ENCODE assay signal across 24 cellular contexts in the genomic region with DNA sequence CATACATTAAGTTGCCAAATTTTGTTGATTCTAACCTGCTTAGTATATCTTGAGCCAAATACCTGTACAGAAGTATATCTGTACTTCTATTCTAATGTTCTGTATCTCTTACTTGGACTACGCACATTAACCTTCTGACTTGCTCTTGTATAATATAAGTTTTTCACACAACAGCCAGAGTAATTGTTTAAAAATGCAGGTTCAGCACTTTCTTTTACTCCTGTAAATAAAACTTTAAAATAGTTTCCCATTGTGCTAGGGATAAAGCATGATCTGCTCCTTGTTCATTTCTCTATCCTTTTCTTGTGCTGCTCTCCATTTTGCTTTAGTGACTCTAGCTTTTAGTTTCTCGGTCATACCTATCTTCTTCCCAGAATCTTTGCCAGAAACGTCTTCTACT. TPM values are rescaled to one million over a fixed set of nuclear protein-coding genes. Genes with fewer than 3 reads are reported as not detected.
DNase-seq lines count a peak whose midpoint lies in the region; ATAC-seq, FAIRE-seq and TF ChIP-seq lines count a peak whose summit lies in the region.
"Had no signal": no experiment of that assay in that cellular context is flagged by ENCODE, and none has a peak within 500 bp of the region (broad histone marks: within the 10 kb centered on the region; RNA-seq: fewer than 3 reads in every experiment).

No MANE protein-coding gene starts in this region.

- WGBS in HepG2 (ENCODE audit: low lambda C conversion rate), result 52% methylated on average over 3 of the region's 3 CpGs
- WGBS in right lobe of liver (ENCODE audit: insufficient coverage, low coverage, low lambda C conversion rate, missing lambda C conversion rate), result 77% methylated on average over 3 of the region's 3 CpGs
- 90% methylated on average over 2 of the region's 3 CpGs; no CpG with 5 or more reads in 1 of the 2 experiments for WGBS in IMR-90 (ENCODE audit: extremely low coverage in 2 of 2, insufficient read length in 1 of 2), 2 experiments

- DNase-seq in HepG2 (ENCODE audit: low spot score) (no peak), right lobe of liver (no peak), IMR-90 (no peak), anterior cingulate cortex (lab: John Stamatoyannopoulos, UW) (no peak), T-helper 2 cell (no peak)
- DNase-seq: ACHN; BE2C; C1 segment of cervical spinal cord; CD4-positive, alpha-beta memory T cell; CD4-positive, CD25-positive, alpha-beta regulatory T cell; CD8-positive, alpha-beta memory T cell; COR-L47; DMS 273 treated with DMSO at 0.1 percent for 48 hours; DMS153; DMS53; DMS79; DND-41; EL; GDM1 had no signal

- H3K23ac ChIP-seq in IMR-90 (ENCODE audit: low read depth, low read length), result no peak overlapping the region

- TF ChIP-seq EP300 in HepG2 (IDR thresholded peaks at IDR 0.05; ENCODE audit: low read depth in 2 of 2, low read length in 2 of 2) (no peak), HepG2 (CRISPR knock-in tag; IDR thresholded peaks at IDR 0.05; ENCODE audit: borderline replicate concordance) (no peak)

- no peak overlapping the region for H3K56ac ChIP-seq in IMR-90 (ENCODE audit: extremely low read depth, insufficient read depth, low read length)

- intact Hi-C loops in HepG2 (cut with micrococcal nuclease; ENCODE audit: unreplicated experiment), result no loop called here
- intact Hi-C loops in right lobe of liver (cut with DNase I), result no loop called here
- intact Hi-C loops in IMR-90 (cut with micrococcal nuclease), result no loop called here

- H3K4ac ChIP-seq in IMR-90 (ENCODE audit: low read depth, low read length), result no peak overlapping the region

- no peak overlapping the region for H4K8ac ChIP-seq in IMR-90 (ENCODE audit: low read depth in 2 of 2, low read length in 2 of 2)

- H3K4me1 ChIP-seq in HepG2 (ENCODE audit: insufficient read depth, low read length) (no peaks in the 10 kb centered on the region), right lobe of liver (no peaks in the 10 kb centered on the region), IMR-90 (ENCODE audit: control insufficient read depth, insufficient read depth, low read length) (no peaks in the 10 kb centered on the region)
- H3K4me1 ChIP-seq: BLaER1 had no signal

- H4K5ac ChIP-seq in IMR-90 (ENCODE audit: low read depth, low read length), result no peak overlapping the region

- no peaks in the 10 kb centered on the region for H3K79me2 ChIP-seq in HepG2 (ENCODE audit: insufficient read depth, low read length)

- H3K9me3 ChIP-seq in HepG2 (ENCODE audit: low read length), result no peaks in the 10 kb centered on the region
- H3K9me3 ChIP-seq in right lobe of liver, result no peaks in the 10 kb centered on the region
- H3K9me3 ChIP-seq in IMR-90 (ENCODE audit: control insufficient read depth, insufficient read depth, low read length), result no peaks in the 10 kb centered on the region
- H3K9me3 ChIP-seq: BE2C, BLaER1 had no signal

- no peak overlapping the region for H2BK15ac ChIP-seq in IMR-90 (ENCODE audit: low read depth, low read length)

- POLR2A ChIA-PET in HepG2 (lab: Yijun Ruan, JAX), result no interaction called here
- POLR2A ChIA-PET in IMR-90 (lab: Charles Lee; ENCODE audit: unreplicated experiment), result no interaction called here

- no peak overlapping the region for H2BK5ac ChIP-seq in IMR-90 (ENCODE audit: low read depth, low read length, poor library complexity, severe bottlenecking)

- H3K27ac ChIP-seq in HepG2 (ENCODE audit: extremely low read length, insufficient read depth, low read length) (no peak overlapping the region), right lobe of liver (no peak overlapping the region), IMR-90 (ENCODE audit: insufficient read depth, low read length) (no peak overlapping the region)
- H3K27ac ChIP-seq: 22Rv1, BLaER1 had no signal

- no peak overlapping the region for H4K91ac ChIP-seq in IMR-90 (ENCODE audit: insufficient read depth, low read depth, low read length)

- no peak overlapping the region for H3K4me3 ChIP-seq in HepG2 (replicated peaks in 1 of 3; ENCODE audit: insufficient read depth in 1 of 3, low read depth in 2 of 3, low read length in 3 of 3)
- no peak overlapping the region for H3K4me3 ChIP-seq in right lobe of liver
- no peak overlapping the region for H3K4me3 ChIP-seq in IMR-90 (ENCODE audit: insufficient read depth, low read depth, low read length)
- H3K4me3 ChIP-seq: BLaER1, GM12878 had no signal

- CTCF ChIA-PET in HepG2 (lab: Yijun Ruan, JAX; ENCODE audit: low intra/inter-chr PET ratio, low total read pairs) (no interaction called here), IMR-90 (lab: Yijun Ruan, JAX) (interaction anchor here (0.9 kb wide), 1 partner anchor 48 kb away, joined by 3 read pairs; a partner anchor contains a TSS)

- H2BK120ac ChIP-seq in IMR-90 (ENCODE audit: low read depth, low read length), result no peak overlapping the region

- TF ChIP-seq POLR2A in HepG2 (IDR thresholded peaks at IDR 0.05; ENCODE audit: insufficient read depth in 1 of 2, low read depth in 2 of 2, low read length in 2 of 2) (no peak), right lobe of liver (IDR thresholded peaks at IDR 0.05) (no peak), IMR-90 (IDR thresholded peaks at IDR 0.05; ENCODE audit: low read depth, low read length) (no peak)

- H4K20me1 ChIP-seq in HepG2 (ENCODE audit: insufficient read depth, low read length), result no peaks in the 10 kb centered on the region
- H4K20me1 ChIP-seq in IMR-90 (ENCODE audit: insufficient read depth, low read length), result no peaks in the 10 kb centered on the region
- H4K20me1 ChIP-seq: BLaER1 had no signal

- in situ Hi-C loops in HepG2 (cut with HindIII; ENCODE audit: extremely low pct_ligation_motif_present, low pct_unique_long_range_greater_than_20kb), result no loop called here
- in situ Hi-C loops in IMR-90 (cut with MboI; ENCODE audit: low sequenced_read_pairs), result no loop called here

- H2AFZ ChIP-seq in HepG2 (ENCODE audit: low read length) (no peak overlapping the region), IMR-90 (replicated peaks; ENCODE audit: low read length, poor library complexity) (no peak overlapping the region)

- BruUV-seq in HepG2 (replicated peaks; lab: Mats Ljungman, UMichigan) (no TSS peak), IMR-90 (replicated peaks; lab: Mats Ljungman, UMichigan) (no TSS peak)

- no peaks in the 10 kb centered on the region for H3K79me1 ChIP-seq in IMR-90 (ENCODE audit: low read depth in 1 of 2, low read length in 2 of 2)

- no peak overlapping the region for H3K14ac ChIP-seq in IMR-90 (replicated peaks; ENCODE audit: low read depth, low read length)

- no peak overlapping the region for H2BK20ac ChIP-seq in IMR-90 (ENCODE audit: low read depth, low read length)

- no peak overlapping the region for H2AK9ac ChIP-seq in IMR-90 (replicated peaks; ENCODE audit: low read depth, low read length, poor library complexity)

- no peaks in the 10 kb centered on the region for H3K27me3 ChIP-seq in HepG2 (ENCODE audit: control insufficient read depth in 1 of 2, insufficient read depth in 2 of 2, low read length in 2 of 2)
- no peaks in the 10 kb centered on the region for H3K27me3 ChIP-seq in right lobe of liver
- H3K27me3 ChIP-seq in IMR-90 (ENCODE audit: control insufficient read depth, insufficient read depth, low read length), result no peaks in the 10 kb centered on the region
- H3K27me3 ChIP-seq: BE2C, BLaER1 had no signal

- H3K36me3 ChIP-seq in HepG2 (replicated peaks in 1 of 2; ENCODE audit: control insufficient read depth in 1 of 2, insufficient read depth in 2 of 2, low read length in 2 of 2) (no peaks in the 10 kb centered on the region), right lobe of liver (no peaks in the 10 kb centered on the region), IMR-90 (ENCODE audit: control insufficient read depth, insufficient read depth, low read length) (no peaks in the 10 kb centered on the region)
- H3K36me3 ChIP-seq: BE2C, BLaER1 had no signal

- FAIRE-seq in HepG2 (lab: Jason Lieb, UNC), result no peak
- FAIRE-seq: GM12878, GM12892, GM18507 had no signal

- H3K18ac ChIP-seq in IMR-90 (ENCODE audit: low read depth, low read length), result no peak overlapping the region

- H2AK5ac ChIP-seq in IMR-90 (ENCODE audit: low read depth, low read length), result no peak overlapping the region

- no peaks in the 10 kb centered on the region for H3K9me1 ChIP-seq in IMR-90 (ENCODE audit: insufficient read depth, low read length)

- no peak overlapping the region for H3K4me2 ChIP-seq in HepG2 (ENCODE audit: low read depth, low read length)
- no peak overlapping the region for H3K4me2 ChIP-seq in IMR-90 (ENCODE audit: low read depth, low read length)
- H3K4me2 ChIP-seq: BLaER1 had no signal

- TF ChIP-seq CTCF in HepG2 (CRISPR knock-in tag; IDR thresholded peaks at IDR 0.05) (no peak), right lobe of liver (IDR thresholded peaks at IDR 0.05) (no peak), IMR-90 (conservative IDR thresholded peaks at IDR 0.05; ENCODE audit: low read depth, low read length) (no peak)

- ATAC-seq in HepG2 (no peak), right lobe of liver (no peak), IMR-90 (ENCODE audit: low read depth) (no peak)
- ATAC-seq: GM12878 had no signal

- TF ChIP-seq RAD21 in HepG2 (CRISPR knock-in tag; IDR thresholded peaks at IDR 0.05), result no peak
- no peak for TF ChIP-seq RAD21 in IMR-90 (IDR thresholded peaks at IDR 0.05; ENCODE audit: low read length)

- H3K9ac ChIP-seq in HepG2 (ENCODE audit: insufficient read depth, low read depth, low read length) (no peak overlapping the region), IMR-90 (ENCODE audit: low read depth, low read length) (no peak overlapping the region)
- H3K9ac ChIP-seq: BLaER1 had no signal

- dilution Hi-C loops in IMR-90 (cut with HindIII; ENCODE audit: low sequenced_read_pairs, unreplicated experiment), result no loop called here

RNA-seq across cellular contexts. Expression of a gene that starts 48.3 kb away (rescaled TPM):
- total RNA-seq in HepG2 (2016; rRNA removed; fragmentation: Illumina TruSeq; extraction: Trizol) (0.66 and 1.2 TPM in 2 replicates), right lobe of liver (1 to 10 TPM; 1.0 to 3.4 (median 1.5) TPM), IMR-90 (2012; rRNA removed) (21.0 and 25.3 TPM in 2 replicates)
- total RNA-seq in HepG2 (2016; cell fraction: cytosol; rRNA removed; fragmentation: Illumina TruSeq; extraction: Trizol; ENCODE audit: low read depth), result 0.26 and 0.91 TPM in 2 replicates
- 0.76 and 0.83 TPM in 2 replicates for total RNA-seq in HepG2 (2016; cell fraction: insoluble cytoplasmic fraction; rRNA removed; fragmentation: Illumina TruSeq; extraction: Trizol)
- 0.40 and 0.41 TPM in 2 replicates for total RNA-seq in HepG2 (2016; cell fraction: membrane; rRNA removed; fragmentation: Illumina TruSeq; extraction: Trizol)
- 1.5 and 1.8 TPM in 2 replicates for total RNA-seq in HepG2 (2016; cell fraction: nucleus; rRNA removed; fragmentation: Illumina TruSeq; extraction: Trizol)
- polyA plus RNA-seq in HepG2 (2011; rRNA removed) (0.49 and 0.69 TPM in 2 replicates), IMR-90 (2012; rRNA removed) (4.3 and 5.7 TPM in 2 replicates)
- 0.07 and 0.28 TPM in 2 replicates for polyA plus RNA-seq in HepG2 (2011; cell fraction: cytosol; rRNA removed)
- 0.80 and 1.0 TPM in 2 replicates for polyA plus RNA-seq in HepG2 (2011; cell fraction: nucleus; rRNA removed)
- polyA plus RNA-seq in HepG2 (2012), result 0.32 and 0.62 TPM in 2 replicates
- 0.09 TPM in 1 of 2 replicates, not detected in the other for polyA plus RNA-seq in HepG2 (2016; cell fraction: cytosol; fragmentation: Illumina TruSeq; extraction: Trizol; ENCODE audit: low read depth)
- 0.58 and 0.74 TPM in 2 replicates for polyA plus RNA-seq in HepG2 (2016; cell fraction: insoluble cytoplasmic fraction; fragmentation: Illumina TruSeq; extraction: Trizol; ENCODE audit: low read depth)
- 0.15 and 0.16 TPM in 2 replicates for polyA plus RNA-seq in HepG2 (2016; cell fraction: membrane; fragmentation: Illumina TruSeq; extraction: Trizol; ENCODE audit: low read depth)
- 0.94 and 0.96 TPM in 2 replicates for polyA plus RNA-seq in HepG2 (2016; cell fraction: nucleus; fragmentation: Illumina TruSeq; extraction: Trizol; ENCODE audit: insufficient read depth, low read depth)
- polyA minus RNA-seq in HepG2 (2011; rRNA and poly(A)+ RNA removed; ENCODE audit: low replicate concordance), result 0.10 and 4.5 TPM in 2 replicates
- polyA minus RNA-seq in HepG2 (2011; cell fraction: cytosol; rRNA and poly(A)+ RNA removed), result 0.20 and 0.35 TPM in 2 replicates
- 2.4 and 2.5 TPM in 2 replicates for polyA minus RNA-seq in HepG2 (2011; cell fraction: nucleus; rRNA and poly(A)+ RNA removed)
- polyA plus RNA-seq in IMR-90 (2012; cell fraction: cytosol; rRNA removed), result 1.2 and 1.4 TPM in 2 replicates
- 1.4 and 17.0 TPM in 2 replicates for polyA plus RNA-seq in IMR-90 (2012; cell fraction: nucleus; rRNA removed; ENCODE audit: low replicate concordance)
